16 cellular contexts compared by ENCODE assay signal in the genomic region with DNA sequence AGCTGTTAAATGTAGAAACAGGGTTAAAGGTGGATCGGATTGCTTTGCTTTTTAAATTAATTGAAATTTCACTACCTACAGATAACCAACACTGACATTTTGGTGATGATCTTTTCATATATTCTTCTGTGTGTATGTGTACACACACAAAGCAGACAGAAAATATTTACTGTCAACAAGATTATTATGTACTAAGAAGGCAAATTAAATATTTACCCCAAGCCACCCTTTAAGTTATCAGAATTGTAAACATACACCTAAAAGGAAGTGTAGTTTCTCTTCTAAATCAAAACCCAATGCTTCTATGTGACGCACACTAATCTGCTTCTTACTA.
DNase-seq lines count a peak whose midpoint lies in the region; ATAC-seq and TF ChIP-seq lines count a peak whose summit lies in the region.
"Had no signal": no experiment of that assay in that cellular context is flagged by ENCODE, and none has a peak within 500 bp of the region (broad histone marks: within the 10 kb centered on the region; RNA-seq: fewer than 3 reads in every experiment).

No MANE protein-coding gene starts in this region.

- no peaks in the 10 kb centered on the region for H3K9me2 ChIP-seq in MM.1S (replicated peaks; ENCODE audit: insufficient read depth, low read length)

- H2AFZ ChIP-seq in ACC112 (ENCODE audit: low read length, unreplicated experiment) (no peak overlapping the region), MM.1S (ENCODE audit: low read length) (no peak overlapping the region)

- DNase-seq in body of pancreas: no peak
- DNase-seq in stomach: no peak
- DNase-seq in MM.1S: no peak
- no peak for DNase-seq in hypothalamus (lab: John Stamatoyannopoulos, UW)
- no peak for DNase-seq in NCI-H146 treated with DMSO at 0.1 percent for 48 hours (lab: John Stamatoyannopoulos, UW; ENCODE audit: unreplicated experiment)
- DNase-seq: activated CD4-positive, alpha-beta T cell treated with anti-CD3 and anti-CD28 coated beads, Interleukin-2, amount 50 U/mL, for 1 hour; endodermal cell; NCI-H1694; retina; T-helper 1 cell had no signal

- TF ChIP-seq EP300 in stomach (IDR thresholded peaks at IDR 0.05): no peak

- H3K9ac ChIP-seq in liver (ENCODE audit: low read depth in 1 of 2, low read length in 2 of 2): peak overlapping the region in 1 of 2 donors; percentile 6
- H3K9ac ChIP-seq in MM.1S (ENCODE audit: low read length): no peak overlapping the region
- H3K9ac ChIP-seq: BLaER1 had no signal

- H3F3A ChIP-seq in MM.1S (ENCODE audit: insufficient read depth, low read length): no peaks in the 10 kb centered on the region

- no peak overlapping the region for H3K4me2 ChIP-seq in MM.1S (ENCODE audit: low read depth, low read length)
- H3K4me2 ChIP-seq: BLaER1 had no signal

- TF ChIP-seq CTCF in body of pancreas (IDR thresholded peaks at IDR 0.05) (no peak), liver (IDR thresholded peaks at IDR 0.05; ENCODE audit: low read depth, low read length, missing input control) (no peak), stomach (IDR thresholded peaks at IDR 0.05) (no peak), MM.1S (IDR thresholded peaks at IDR 0.05; ENCODE audit: low read length) (no peak)

- H3K4me3 ChIP-seq in ACC112 (ENCODE audit: low read depth, low read length) (no peak overlapping the region), body of pancreas (no peak overlapping the region), liver (ENCODE audit: low read depth in 1 of 3, low read length in 3 of 3) (no peak overlapping the region), stomach (no peak overlapping the region), MM.1S (ENCODE audit: low read length) (no peak overlapping the region)
- H3K4me3 ChIP-seq: BLaER1, thoracic aorta had no signal

- TF ChIP-seq POLR2A in body of pancreas (IDR thresholded peaks at IDR 0.05) (no peak), stomach (IDR thresholded peaks at IDR 0.05) (no peak)

- no peaks in the 10 kb centered on the region for H3K36me3 ChIP-seq in ACC112 (ENCODE audit: insufficient read depth, low read length)
- H3K36me3 ChIP-seq in body of pancreas (replicated peaks in 1 of 2; ENCODE audit: insufficient read depth in 1 of 2, low read depth in 2 of 2): no peaks in the 10 kb centered on the region
- no peaks in the 10 kb centered on the region for H3K36me3 ChIP-seq in liver (ENCODE audit: control insufficient read depth in 4 of 4, insufficient read depth in 3 of 4, low read depth in 1 of 4, low read length in 3 of 4)
- no peaks in the 10 kb centered on the region for H3K36me3 ChIP-seq in stomach
- no peaks in the 10 kb centered on the region for H3K36me3 ChIP-seq in MM.1S (replicated peaks; ENCODE audit: insufficient read depth, low read length)
- H3K36me3 ChIP-seq: BLaER1, thoracic aorta had no signal

- no peak for ATAC-seq in body of pancreas
- ATAC-seq in GM18868 (IDR thresholded peaks at IDR 0.05; ENCODE audit: unreplicated experiment): no peak

- peak overlapping the region; percentile 27; the same call in 1 of the 2 replicates for H3K27ac ChIP-seq in ACC112 (ENCODE audit: low read depth, low read length)
- peak overlapping the region; percentile 95 to 97 (median 96) for H3K27ac ChIP-seq in body of pancreas
- peak overlapping the region; percentile 73 to 88 for H3K27ac ChIP-seq in liver (ENCODE audit: low read depth in 1 of 2, low read length in 2 of 2)
- peak overlapping the region in 4 of 5 donors; percentile 81 to 91 (median 84) for H3K27ac ChIP-seq in stomach
- no peak overlapping the region for H3K27ac ChIP-seq in MM.1S (ENCODE audit: low read length)
- H3K27ac ChIP-seq: BLaER1, HL-60, thoracic aorta had no signal

- H3K27me3 ChIP-seq in ACC112 (ENCODE audit: insufficient read depth, low read length) (no peaks in the 10 kb centered on the region), body of pancreas (no peaks in the 10 kb centered on the region), liver (ENCODE audit: control insufficient read depth in 4 of 4, insufficient read depth in 4 of 4, low read length in 3 of 4) (no peaks in the 10 kb centered on the region), stomach (no peaks in the 10 kb centered on the region), MM.1S (replicated peaks; ENCODE audit: insufficient read depth, low read length) (no peaks in the 10 kb centered on the region)
- H3K27me3 ChIP-seq: BLaER1 had no signal

- H3K79me2 ChIP-seq in ACC112 (ENCODE audit: control insufficient read depth, insufficient read depth, low read length, unreplicated experiment) (peaks cover 2% of the 10 kb centered on the region), MM.1S (ENCODE audit: low read length) (no peaks in the 10 kb centered on the region)

- no peak for TF ChIP-seq RAD21 in liver (IDR thresholded peaks at IDR 0.05)

- intact Hi-C loops in body of pancreas (cut with DNase I) (no loop called here), stomach (cut with DNase I; ENCODE audit: low total_unique reads) (no loop called here)

- no peaks in the 10 kb centered on the region for H4K20me1 ChIP-seq in MM.1S (ENCODE audit: insufficient read depth, low read length)
- H4K20me1 ChIP-seq: BLaER1 had no signal

- H3K4me1 ChIP-seq in ACC112 (ENCODE audit: control insufficient read depth, insufficient read depth, low read length, unreplicated experiment) (peaks cover 37% of the 10 kb centered on the region), body of pancreas (peaks cover 80% of the 10 kb centered on the region), liver (ENCODE audit: control insufficient read depth in 4 of 4, insufficient read depth in 4 of 4, low read length in 3 of 4) (peaks cover 11 to 52% (median 33%) of the 10 kb centered on the region in 4 donors), stomach (peaks cover 16 to 59% (median 35%) of the 10 kb centered on the region in 4 donors), MM.1S (ENCODE audit: low read length) (no peaks in the 10 kb centered on the region)
- H3K4me1 ChIP-seq: BLaER1 had no signal

- no peaks in the 10 kb centered on the region for H3K9me3 ChIP-seq in body of pancreas
- H3K9me3 ChIP-seq in liver (ENCODE audit: control insufficient read depth in 4 of 4, low read length in 3 of 4): no peaks in the 10 kb centered on the region
- no peaks in the 10 kb centered on the region for H3K9me3 ChIP-seq in stomach
- no peaks in the 10 kb centered on the region for H3K9me3 ChIP-seq in MM.1S (replicated peaks; ENCODE audit: insufficient read depth, low read length)
- H3K9me3 ChIP-seq: BLaER1, thoracic aorta had no signal

- WGBS in body of pancreas, 2 donors: 7 to 8% methylated on average over 2 of the region's 2 CpGs
- 13% methylated on average over 2 of the region's 2 CpGs for WGBS in liver
- 13 to 20% (median 16%) methylated on average over 2 of the region's 2 CpGs for WGBS in stomach, 5 donors

TF ChIP-seq in liver, 16 proteins besides CTCF, POLR2A, EP300 and RAD21:
- TF ChIP-seq TAF1 (conservative IDR thresholded peaks at IDR 0.05): no peak
- no peak for TF ChIP-seq HNF4G (IDR thresholded peaks at IDR 0.05)
- no peak for TF ChIP-seq GABPA (IDR thresholded peaks at IDR 0.05 in 1 of 2, conservative IDR thresholded peaks at IDR 0.05 in 1 of 2)
- TF ChIP-seq RXRA (IDR thresholded peaks at IDR 0.05): no peak
- TF ChIP-seq, protein P1, sequence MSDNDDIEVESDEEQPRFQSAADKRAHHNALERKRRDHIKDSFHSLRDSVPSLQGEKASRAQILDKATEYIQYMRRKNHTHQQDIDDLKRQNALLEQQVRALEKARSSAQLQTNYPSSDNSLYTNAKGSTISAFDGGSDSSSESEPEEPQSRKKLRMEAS (IDR thresholded peaks at IDR 0.05): no peak
- TF ChIP-seq NR2F2 (IDR thresholded peaks at IDR 0.05): no peak
- TF ChIP-seq FOXA1 (IDR thresholded peaks at IDR 0.05): no peak
- TF ChIP-seq, protein P2, sequence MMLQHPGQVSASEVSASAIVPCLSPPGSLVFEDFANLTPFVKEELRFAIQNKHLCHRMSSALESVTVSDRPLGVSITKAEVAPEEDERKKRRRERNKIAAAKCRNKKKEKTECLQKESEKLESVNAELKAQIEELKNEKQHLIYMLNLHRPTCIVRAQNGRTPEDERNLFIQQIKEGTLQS (IDR thresholded peaks at IDR 0.05): no peak
- TF ChIP-seq FOXA2 (IDR thresholded peaks at IDR 0.05): no peak
